ENCODE assay signal across 22 cellular contexts in the genomic region with DNA sequence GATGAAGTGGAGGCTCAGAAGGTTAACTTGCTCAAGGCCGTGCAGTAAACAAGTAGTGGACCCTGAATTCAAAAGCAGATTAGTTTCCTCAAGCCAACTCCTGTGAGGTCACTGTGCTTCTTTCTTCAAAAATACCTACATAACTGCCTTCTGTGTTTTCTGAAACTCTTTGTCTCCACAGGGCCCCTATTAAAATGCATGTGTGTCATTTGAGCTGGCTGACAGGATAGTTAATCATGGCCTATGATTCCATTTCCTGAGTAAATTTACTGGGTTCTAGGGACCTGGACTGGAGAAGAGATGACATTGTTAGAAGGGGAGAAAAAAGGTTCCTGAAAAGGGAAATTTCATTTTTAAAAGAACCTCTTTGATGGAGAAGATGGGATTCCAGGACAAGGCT. TPM values are rescaled to one million over a fixed set of nuclear protein-coding genes. Genes with fewer than 3 reads are reported as not detected.
DNase-seq lines count a peak whose midpoint lies in the region; ATAC-seq, FAIRE-seq and TF ChIP-seq lines count a peak whose summit lies in the region.
"Had no signal": no experiment of that assay in that cellular context is flagged by ENCODE, and none has a peak within 500 bp of the region (broad histone marks: within the 10 kb centered on the region; RNA-seq: fewer than 3 reads in every experiment).

No MANE protein-coding gene starts in this region.

- H3K27ac Mint-ChIP-seq in activated CD4-positive, alpha-beta T cell treated with anti-CD3 and anti-CD28 coated beads, Interleukin-2, amount 10 ng/mL, durations not matched to agents 24 days and 14 days = no peak overlapping the region
- H3K27ac Mint-ChIP-seq: activated naive CD4-positive, alpha-beta T cell treated with anti-CD3 and anti-CD28 coated beads, Interleukin-2, amount 50 U/mL, for 72 hours had no signal

- H3K4me3 Mint-ChIP-seq in activated CD4-positive, alpha-beta T cell treated with anti-CD3 and anti-CD28 coated beads, Interleukin-2, amount 10 ng/mL, durations not matched to agents 24 days and 14 days = no peak overlapping the region
- H3K4me3 Mint-ChIP-seq: CD4-positive, CD25-positive, alpha-beta regulatory T cell had no signal

- H3K27ac ChIP-seq in SK-N-SH (ENCODE audit: low read depth in 2 of 2, low read length in 1 of 2) (no peak overlapping the region), endothelial cell of umbilical vein (ENCODE audit: insufficient read depth, low read depth, low read length) (no peak overlapping the region)
- H3K27ac ChIP-seq: body of pancreas, colonic mucosa, left ventricle myocardium inferior, spleen had no signal

- no peaks in the 10 kb centered on the region for H3K36me3 ChIP-seq in SK-N-SH (replicated peaks in 1 of 2; ENCODE audit: control insufficient read depth in 1 of 2, insufficient read depth in 2 of 2, low read length in 1 of 2)
- no peaks in the 10 kb centered on the region for H3K36me3 ChIP-seq in endothelial cell of umbilical vein (ENCODE audit: control insufficient read depth in 2 of 2, extremely low read depth in 1 of 2, insufficient read depth in 2 of 2, low read length in 2 of 2)
- H3K36me3 ChIP-seq: colonic mucosa, left ventricle myocardium inferior, spleen had no signal

- dilution Hi-C loops in endothelial cell of umbilical vein (cut with MboI; ENCODE audit: extremely low pct_ligation_motif_present, low sequenced_read_pairs) = no loop called here

- TF ChIP-seq EP300 in SK-N-SH (IDR thresholded peaks at IDR 0.05; ENCODE audit: borderline replicate concordance in 1 of 2, low read depth in 1 of 2, low read length in 1 of 2) = no peak

- no peaks in the 10 kb centered on the region for H3K4me1 Mint-ChIP-seq in activated CD4-positive, alpha-beta T cell treated with anti-CD3 and anti-CD28 coated beads, Interleukin-2, amount 10 ng/mL, durations not matched to agents 24 days and 14 days
- H3K4me1 Mint-ChIP-seq: CD4-positive, CD25-positive, alpha-beta regulatory T cell had no signal

- no peaks in the 10 kb centered on the region for H3K9me2 ChIP-seq in SK-N-SH

- no peak for DNase-seq in SK-N-SH
- peak; percentile 93 for DNase-seq in NCI-H146 treated with DMSO at 0.1 percent for 48 hours (lab: John Stamatoyannopoulos, UW; ENCODE audit: unreplicated experiment)
- DNase-seq in endothelial cell of umbilical vein (ENCODE audit: low read depth, low spot score) = peak; percentile 7
- no peak for DNase-seq in GOT3 (lab: John Stamatoyannopoulos, UW)
- no peak for DNase-seq in activated CD4-positive, alpha-beta T cell treated with anti-CD3 and anti-CD28 coated beads, Interleukin-2, amount 10 ng/mL, durations not matched to agents 24 days and 14 days
- no peak for DNase-seq in omental fat pad (ENCODE audit: low spot score)
- DNase-seq in hypothalamus (lab: John Stamatoyannopoulos, UW) = no peak
- DNase-seq: activated CD4-positive, alpha-beta T cell treated with anti-CD3 and anti-CD28 coated beads for 1 hour; body of pancreas; CD4-positive, CD25-positive, alpha-beta regulatory T cell; colonic mucosa; left ventricle myocardium inferior; mucosa of descending colon; NCI-H1092 treated with DMSO at 0.1 percent for 48 hours; NCI-H526 treated with DMSO at 0.1 percent for 48 hours; spleen; stimulated activated CD8-positive, alpha-beta memory T cell treated with anti-CD3 and anti-CD28 coated beads, Interleukin-4, amount 100 ng/mL, for 48 hours; T1000 had no signal

- H4K20me1 ChIP-seq in SK-N-SH (ENCODE audit: insufficient read depth) (no peaks in the 10 kb centered on the region), endothelial cell of umbilical vein (replicated peaks; ENCODE audit: control insufficient read depth, extremely low read depth, insufficient read depth, low read length) (no peaks in the 10 kb centered on the region)

- no peak for TF ChIP-seq CTCF in SK-N-SH (IDR thresholded peaks at IDR 0.05)
- TF ChIP-seq CTCF in endothelial cell of umbilical vein (IDR thresholded peaks at IDR 0.05; ENCODE audit: extremely low read depth in 1 of 2, insufficient read depth in 1 of 2, low read depth in 1 of 2, low read length in 2 of 2) = no peak
- TF ChIP-seq CTCF in omental fat pad (IDR thresholded peaks at IDR 0.05) = no peak

- H3K79me2 ChIP-seq in SK-N-SH (ENCODE audit: insufficient read depth) (no peaks in the 10 kb centered on the region), endothelial cell of umbilical vein (ENCODE audit: control insufficient read depth, insufficient read depth, low read length) (no peaks in the 10 kb centered on the region)

- H3K4me3 ChIP-seq in SK-N-SH (ENCODE audit: low read depth in 2 of 2, low read length in 1 of 2) (no peak overlapping the region), endothelial cell of umbilical vein (replicated peaks in 1 of 3; ENCODE audit: insufficient read depth in 1 of 3, low read depth in 1 of 3, low read length in 3 of 3) (no peak overlapping the region)
- H3K4me3 ChIP-seq: body of pancreas, colonic mucosa, left ventricle myocardium inferior, mucosa of descending colon, spleen had no signal

- H3K9me3 Mint-ChIP-seq in activated CD4-positive, alpha-beta T cell treated with anti-CD3 and anti-CD28 coated beads, Interleukin-2, amount 10 ng/mL, durations not matched to agents 24 days and 14 days = no peaks in the 10 kb centered on the region
- H3K9me3 Mint-ChIP-seq: activated naive CD4-positive, alpha-beta T cell treated with anti-CD3 and anti-CD28 coated beads, Interleukin-2, amount 50 U/mL, for 72 hours had no signal

- no peaks in the 10 kb centered on the region for H3K27me3 Mint-ChIP-seq in activated CD4-positive, alpha-beta T cell treated with anti-CD3 and anti-CD28 coated beads, Interleukin-2, amount 10 ng/mL, durations not matched to agents 24 days and 14 days
- H3K27me3 Mint-ChIP-seq: CD4-positive, CD25-positive, alpha-beta regulatory T cell had no signal

- no peaks in the 10 kb centered on the region for H3K36me3 Mint-ChIP-seq in activated CD4-positive, alpha-beta T cell treated with anti-CD3 and anti-CD28 coated beads, Interleukin-2, amount 10 ng/mL, durations not matched to agents 24 days and 14 days (ENCODE audit: low read depth)
- H3K36me3 Mint-ChIP-seq: activated naive CD4-positive, alpha-beta T cell treated with anti-CD3 and anti-CD28 coated beads, Interleukin-2, amount 50 U/mL, for 72 hours; CD4-positive, CD25-positive, alpha-beta regulatory T cell had no signal

- BruUV-seq in endothelial cell of umbilical vein (replicated peaks; lab: Mats Ljungman, UMichigan) = no TSS peak

- H3K4me1 ChIP-seq in SK-N-SH (ENCODE audit: control insufficient read depth in 1 of 2, insufficient read depth in 2 of 2, low read depth in 1 of 2, low read length in 1 of 2) = peaks cover 10 to 12% of the 10 kb centered on the region in 2 experiments; a peak in 3 of 4 replicates
- peaks cover 6% of the 10 kb centered on the region for H3K4me1 ChIP-seq in endothelial cell of umbilical vein (ENCODE audit: control insufficient read depth, extremely low read depth, insufficient read depth, low read length)
- H3K4me1 ChIP-seq: body of pancreas, colonic mucosa, spleen had no signal

- H3K4me2 ChIP-seq in SK-N-SH (no peak overlapping the region), endothelial cell of umbilical vein (ENCODE audit: insufficient read depth, low read length) (no peak overlapping the region)

- H3K9ac ChIP-seq in SK-N-SH (no peak overlapping the region), endothelial cell of umbilical vein (replicated peaks; ENCODE audit: extremely low read depth, insufficient read depth, low read length) (no peak overlapping the region)

- POLR2A ChIA-PET in SK-N-SH (lab: Yijun Ruan, JAX) = no interaction called here
- POLR2A ChIA-PET in endothelial cell of umbilical vein (lab: Charles Lee) = no interaction called here

- no peak for FAIRE-seq in endothelial cell of umbilical vein (lab: Jason Lieb, UNC)
- FAIRE-seq: frontal cortex had no signal

- no peaks in the 10 kb centered on the region for H3K9me1 ChIP-seq in endothelial cell of umbilical vein (replicated peaks; ENCODE audit: control insufficient read depth, extremely low read depth, insufficient read depth, low read length)

- CTCF ChIA-PET in SK-N-SH (lab: Yijun Ruan, JAX) = no interaction called here
- CTCF ChIA-PET in endothelial cell of umbilical vein (lab: Charles Lee) = no interaction called here

- no peak for TF ChIP-seq RAD21 in SK-N-SH (IDR thresholded peaks at IDR 0.05; ENCODE audit: low read length)

- H2AFZ ChIP-seq in SK-N-SH (ENCODE audit: low read depth) (peak overlapping the region; percentile 75; the same call in 1 of the 2 replicates), endothelial cell of umbilical vein (ENCODE audit: low read depth, low read length) (peak overlapping the region; percentile 32)

- H3K27me3 ChIP-seq in SK-N-SH (ENCODE audit: insufficient read depth) (no peaks in the 10 kb centered on the region), endothelial cell of umbilical vein (ENCODE audit: control insufficient read depth in 2 of 2, insufficient read depth in 2 of 2, low read length in 2 of 2) (no peaks in the 10 kb centered on the region)
- H3K27me3 ChIP-seq: body of pancreas, colonic mucosa, spleen had no signal

- H3K9me3 ChIP-seq in SK-N-SH = no peaks in the 10 kb centered on the region
- no peaks in the 10 kb centered on the region for H3K9me3 ChIP-seq in endothelial cell of umbilical vein (replicated peaks; ENCODE audit: control insufficient read depth, insufficient read depth, low read length)
- H3K9me3 ChIP-seq: body of pancreas, colonic mucosa, left ventricle myocardium inferior, mucosa of descending colon, spleen had no signal

- no peak for TF ChIP-seq POLR2A in endothelial cell of umbilical vein (IDR thresholded peaks at IDR 0.05; ENCODE audit: low read depth, low read length)

- 90% methylated on average over 1 of the region's 1 CpG for WGBS in SK-N-SH (ENCODE audit: low lambda C conversion rate)

- ATAC-seq in SK-N-SH treated with all-trans-retinoic acid at 6 μM for 48 hours (no peak), omental fat pad (ENCODE audit: low FRiP score) (no peak)
- ATAC-seq: body of pancreas, mucosa of descending colon had no signal

- intact Hi-C loops in endothelial cell of umbilical vein (cut with micrococcal nuclease) = no loop called here
- intact Hi-C loops in activated CD4-positive, alpha-beta T cell treated with anti-CD3 and anti-CD28 coated beads, Interleukin-2, amount 10 ng/mL, durations not matched to agents 24 days and 14 days (cut with micrococcal nuclease) = no loop called here

- no peaks in the 10 kb centered on the region for H3F3A ChIP-seq in SK-N-SH (replicated peaks; ENCODE audit: insufficient read depth)

RNA-seq across cellular contexts. Expression of a gene that starts 12.9 kb away (rescaled TPM):
- polyA plus RNA-seq in SK-N-SH (2012; rRNA removed) (7.9 and 12.8 TPM in 2 replicates), endothelial cell of umbilical vein (6.6 and 9.0 TPM in 2 replicates)
- 9.4 and 9.9 TPM in 2 replicates for polyA plus RNA-seq in SK-N-SH (2012; cell fraction: cytosol; rRNA removed)
- polyA plus RNA-seq in SK-N-SH (2012; cell fraction: nucleus; rRNA removed) = 12.7 and 17.8 TPM in 2 replicates
- total RNA-seq in endothelial cell of umbilical vein (15.3 and 16.8 TPM in 2 replicates), omental fat pad (10 to 100 TPM; 22.7 to 60.5 (median 43.7) TPM)
- 6.2 and 6.5 TPM in 2 replicates for polyA plus RNA-seq in endothelial cell of umbilical vein (2011; cell fraction: cytosol; rRNA removed)
- polyA plus RNA-seq in endothelial cell of umbilical vein (2011; cell fraction: nucleus; rRNA removed) = 16.6 and 19.9 TPM in 2 replicates
- 4.4 and 8.7 TPM in 2 replicates for polyA plus RNA-seq in endothelial cell of umbilical vein (2012)
- polyA minus RNA-seq in endothelial cell of umbilical vein = 20.2 and 28.5 TPM in 2 replicates
- 1.1 TPM for polyA minus RNA-seq in endothelial cell of umbilical vein (2011; cell fraction: cytosol; rRNA and poly(A)+ RNA removed)
- polyA minus RNA-seq in endothelial cell of umbilical vein (2011; cell fraction: nucleus; rRNA and poly(A)+ RNA removed) = 36.4 and 48.4 TPM in 2 replicates
- not detected in 2 replicates for total RNA-seq in activated CD4-positive, alpha-beta T cell treated with anti-CD3 and anti-CD28 coated beads, Interleukin-2, amount 10 ng/mL, durations not matched to agents 24 days and 14 days
- total RNA-seq: activated CD8-positive, alpha-beta memory T cell treated with anti-CD3 and anti-CD28 coated beads for 36 hours; CD4-positive, CD25-positive, alpha-beta regulatory T cell had no signal
- polyA plus RNA-seq: CD4-positive, CD25-positive, alpha-beta regulatory T cell had no signal

Comparison
In these comparisons a context has a peak if more than half of its experiments do, and no peak if none do; other contexts are left out.
1. DNase-seq: peak in NCI-H146 treated with DMSO at 0.1 percent for 48 hours (single experiment) and endothelial cell of umbilical vein (single experiment); none in SK-N-SH (single experiment), GOT3 (single experiment), activated CD4-positive, alpha-beta T cell treated with anti-CD3 and anti-CD28 coated beads, Interleukin-2, amount 10 ng/mL, durations not matched to agents 24 days and 14 days (single experiment), omental fat pad (single experiment) and hypothalamus (0 of 51).
2. RNA of a gene that starts 12.9 kb away (total RNA-seq): 22.7 to 60.5 TPM in omental fat pad and 15.3 to 16.8 TPM in endothelial cell of umbilical vein; not detected in activated CD4-positive, alpha-beta T cell treated with anti-CD3 and anti-CD28 coated beads, Interleukin-2, amount 10 ng/mL, durations not matched to agents 24 days and 14 days; every median in the first group is over 10 times any median in the second.